9 cellular contexts compared by ENCODE assay signal in genomic region chr20:53899351-53900167, GRCh38.
DNase-seq lines count a peak whose midpoint lies in the region; ATAC-seq, FAIRE-seq and TF ChIP-seq lines count a peak whose summit lies in the region.
"Had no signal": no experiment of that assay in that cellular context is flagged by ENCODE, and none has a peak within 500 bp of the region (broad histone marks: within the 10 kb centered on the region; RNA-seq: fewer than 3 reads in every experiment).

No MANE protein-coding gene starts in this region.

- intact Hi-C loops in activated naive CD4-positive, alpha-beta T cell treated with anti-CD3 and anti-CD28 coated beads for 36 hours (cut with micrococcal nuclease): loop anchor here (1.0 to 2.0 kb wide), 9 partner anchors 15 to 320 kb away; no protein-coding TSS in a partner anchor
- intact Hi-C loops in kidney (cut with DNase I): no loop called here

- H3K79me2 ChIP-seq in DOHH2 (ENCODE audit: control insufficient read depth, low read length): no peaks in the 10 kb centered on the region

- no peaks in the 10 kb centered on the region for H3K9me3 Mint-ChIP-seq in activated naive CD4-positive, alpha-beta T cell treated with anti-CD3 and anti-CD28 coated beads for 36 hours

- H3K27ac ChIP-seq in DOHH2 (ENCODE audit: low read depth, low read length) (peak overlapping the region; percentile 69), kidney (ENCODE audit: low read depth in 2 of 2, low read length in 2 of 2) (peak overlapping the region; percentile 60 to 62)

- H3K4me3 ChIP-seq in DOHH2 (ENCODE audit: low read length) (peak overlapping the region; percentile 50), kidney (ENCODE audit: low read length in 2 of 2) (peak overlapping the region in 1 of 2 donors; percentile 1)

- H3F3A ChIP-seq in DOHH2 (ENCODE audit: control insufficient read depth, insufficient read depth): peaks cover 17% of the 10 kb centered on the region

- H4K20me1 ChIP-seq in DOHH2 (ENCODE audit: control insufficient read depth, insufficient read depth, low read depth, low read length): no peaks in the 10 kb centered on the region

- no peak for FAIRE-seq in kidney (lab: Jason Lieb, UNC)
- FAIRE-seq: TTC549 had no signal

- H3K4me1 ChIP-seq in DOHH2 (ENCODE audit: control insufficient read depth, low read length): peaks cover 61% of the 10 kb centered on the region
- H3K4me1 ChIP-seq in kidney (ENCODE audit: control insufficient read depth in 1 of 2, insufficient read depth in 1 of 2, low read depth in 1 of 2, low read length in 2 of 2): peaks cover 16 to 37% of the 10 kb centered on the region in 2 donors

- H3K36me3 ChIP-seq in DOHH2 (ENCODE audit: control insufficient read depth, low read length) (no peaks in the 10 kb centered on the region), kidney (ENCODE audit: control insufficient read depth in 1 of 2, insufficient read depth in 2 of 2, low read length in 2 of 2) (no peaks in the 10 kb centered on the region)

- TF ChIP-seq CTCF in DOHH2 (IDR thresholded peaks at IDR 0.05; ENCODE audit: low read depth, low read length, poor library complexity, severe bottlenecking) (no peak), kidney (IDR thresholded peaks at IDR 0.05; ENCODE audit: borderline replicate concordance, extremely low read depth, insufficient read depth) (no peak)

- ATAC-seq in GM21737 (IDR thresholded peaks at IDR 0.05; ENCODE audit: unreplicated experiment) (peak; percentile 81), SK-N-SH treated with all-trans-retinoic acid at 6 μM for 48 hours (peak; percentile 76)

- H3K36me3 Mint-ChIP-seq in activated naive CD4-positive, alpha-beta T cell treated with anti-CD3 and anti-CD28 coated beads for 36 hours (ENCODE audit: low read depth): no peaks in the 10 kb centered on the region

- no peaks in the 10 kb centered on the region for H3K27me3 Mint-ChIP-seq in activated naive CD4-positive, alpha-beta T cell treated with anti-CD3 and anti-CD28 coated beads for 36 hours (ENCODE audit: low read depth)

- no peaks in the 10 kb centered on the region for H3K27me3 ChIP-seq in DOHH2 (ENCODE audit: control insufficient read depth, low read length)

- CTCF ChIA-PET in activated naive CD4-positive, alpha-beta T cell treated with anti-CD3 and anti-CD28 coated beads for 36 hours (lab: Charles Lee): interaction anchor here (0.8 to 6.1 kb wide), 13 partner anchors 12 to 321 kb away, joined by 3 to 41 read pairs (median 4); no protein-coding TSS in a partner anchor

- H3K4me3 Mint-ChIP-seq in activated naive CD4-positive, alpha-beta T cell treated with anti-CD3 and anti-CD28 coated beads for 36 hours: no peak overlapping the region

- H3K27ac Mint-ChIP-seq in activated naive CD4-positive, alpha-beta T cell treated with anti-CD3 and anti-CD28 coated beads for 36 hours: peak overlapping the region; percentile 85

- no peak overlapping the region for H3K9ac ChIP-seq in kidney (ENCODE audit: low read length in 2 of 2)

- H3K4me2 ChIP-seq in DOHH2 (ENCODE audit: low read length): peak overlapping the region; percentile 67

- H3K9me3 ChIP-seq in DOHH2 (ENCODE audit: control insufficient read depth, insufficient read depth, low read length) (no peaks in the 10 kb centered on the region), kidney (ENCODE audit: control insufficient read depth in 1 of 2, low read length in 2 of 2) (no peaks in the 10 kb centered on the region)

- no peaks in the 10 kb centered on the region for H3K9me2 ChIP-seq in DOHH2 (replicated peaks; ENCODE audit: control insufficient read depth, low read length)

- H3K4me1 Mint-ChIP-seq in activated naive CD4-positive, alpha-beta T cell treated with anti-CD3 and anti-CD28 coated beads for 36 hours (ENCODE audit: low read depth): peaks cover 49% of the 10 kb centered on the region

- DNase-seq in LHCN-M2 (ENCODE audit: low read depth): peak; percentile 100
- peak; percentile 94 for DNase-seq in activated naive CD4-positive, alpha-beta T cell treated with anti-CD3 and anti-CD28 coated beads for 36 hours
- DNase-seq in kidney: no peak
- peak; percentile 38 for DNase-seq in stimulated activated CD8-positive, alpha-beta memory T cell treated with anti-CD3 and anti-CD28 coated beads, Interleukin-15, amount 100 ng/mL, for 1 hour (ENCODE audit: low read depth)
- DNase-seq in cerebellum (ENCODE audit: low spot score): no peak

TF ChIP-seq in SK-N-SH treated with all-trans-retinoic acid at 6 μM for 48 hours, 23 proteins besides CTCF, POLR2A, EP300 and RAD21:
- TF ChIP-seq RARB (CRISPR knock-in tag; IDR thresholded peaks at IDR 0.05) (no peak), CREB5 (CRISPR knock-in tag; IDR thresholded peaks at IDR 0.05; ENCODE audit: low read depth) (no peak), ZC3H10 (CRISPR knock-in tag; IDR thresholded peaks at IDR 0.05) (no peak), PPARA (CRISPR knock-in tag; IDR thresholded peaks at IDR 0.05; ENCODE audit: borderline replicate concordance) (no peak), ARNTL (CRISPR knock-in tag; IDR thresholded peaks at IDR 0.05; ENCODE audit: borderline replicate concordance, low read depth) (no peak), BACH2 (CRISPR knock-in tag; IDR thresholded peaks at IDR 0.05; ENCODE audit: borderline replicate concordance) (no peak), OSR1 (CRISPR knock-in tag; IDR thresholded peaks at IDR 0.05) (no peak), CSRNP3 (CRISPR knock-in tag; IDR thresholded peaks at IDR 0.05) (no peak), ESRRG (CRISPR knock-in tag; IDR thresholded peaks at IDR 0.05) (no peak), POU6F1 (CRISPR knock-in tag; IDR thresholded peaks at IDR 0.05; ENCODE audit: borderline replicate concordance, low read depth) (no peak), ISL1 (CRISPR knock-in tag; IDR thresholded peaks at IDR 0.05) (no peak), TCF4 (CRISPR knock-in tag; IDR thresholded peaks at IDR 0.05; ENCODE audit: borderline replicate concordance) (no peak), ZNF70 (CRISPR knock-in tag; IDR thresholded peaks at IDR 0.05) (no peak), TSHZ2 (CRISPR knock-in tag; IDR thresholded peaks at IDR 0.05) (no peak)

Comparison
In these comparisons a context has a peak if more than half of its experiments do, and no peak if none do; other contexts are left out.
1. DNase-seq: peak in LHCN-M2 (single experiment), activated naive CD4-positive, alpha-beta T cell treated with anti-CD3 and anti-CD28 coated beads for 36 hours (single experiment) and stimulated activated CD8-positive, alpha-beta memory T cell treated with anti-CD3 and anti-CD28 coated beads, Interleukin-15, amount 100 ng/mL, for 1 hour (single experiment); none in kidney (single experiment) and cerebellum (single experiment).